ENCODE assay signal across 7 cellular contexts in the genomic region with DNA sequence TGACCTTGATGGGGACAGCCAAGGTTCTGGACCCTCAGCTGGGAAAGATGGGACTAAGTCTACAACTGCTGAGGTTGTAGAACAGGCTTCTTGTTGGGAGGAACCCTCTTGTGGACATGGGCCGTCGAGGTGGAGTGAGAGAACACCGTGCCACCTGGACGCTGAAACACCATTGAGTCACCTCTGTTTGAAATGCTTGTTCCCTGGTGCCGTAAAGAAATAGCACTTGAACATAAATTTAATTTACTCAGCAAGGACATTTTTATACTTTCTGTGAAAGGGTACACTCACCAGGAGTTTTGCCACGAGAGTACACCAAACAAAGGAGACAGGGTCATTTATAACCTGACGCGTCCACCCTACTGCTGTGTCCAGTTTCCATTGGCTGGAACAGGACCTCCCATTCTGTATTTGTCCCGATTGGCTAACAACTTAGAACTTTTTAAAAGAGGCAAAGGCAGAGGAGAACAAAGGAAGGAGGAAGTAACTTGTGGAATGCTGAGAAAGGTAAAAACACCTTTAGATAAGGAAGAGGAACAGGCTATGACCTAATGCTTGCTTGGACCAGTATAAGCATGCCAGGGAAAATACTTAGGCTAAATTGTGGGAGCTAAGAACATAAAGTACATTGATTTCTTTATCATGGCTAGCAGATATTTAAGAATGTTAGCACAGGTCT. TPM values are rescaled to one million over a fixed set of nuclear protein-coding genes. Genes with fewer than 3 reads are reported as not detected.
A peak's percentile ranks its signal among the peaks of the same experiment; 100 is the strongest.
DNase-seq lines count a peak whose midpoint lies in the region; ATAC-seq and TF ChIP-seq lines count a peak whose summit lies in the region.
"Not testable (repeated sequence)": the region's sequence is repeated elsewhere in the genome, so short reads cannot be mapped to it uniquely, and the experiment has no call there.

No MANE protein-coding gene starts in this region.

- H3K4me3 ChIP-seq in Panc1 (ENCODE audit: low read depth in 2 of 2, low read length in 2 of 2); right atrium auricular region; psoas muscle; tibial artery: not testable (repeated sequence)

- H3K4me3 Mint-ChIP-seq in MCF 10A (ENCODE audit: unreplicated experiment) = not testable (repeated sequence)
- peak overlapping the region; percentile 56 for H3K4me3 Mint-ChIP-seq in endothelial cell (ENCODE audit: unreplicated experiment)

- POLR2A ChIA-PET in Panc1 (lab: Charles Lee) = not testable (repeated sequence)
- POLR2A ChIA-PET in MCF 10A (lab: Yijun Ruan, JAX) = interaction anchor here (0.7 to 6.2 kb wide), 17 partner anchors 7 to 619 kb away, joined by 3 to 64 read pairs (median 8); a partner anchor contains a TSS

- peak overlapping the region; percentile 82 for H3K27ac Mint-ChIP-seq in MCF 10A (ENCODE audit: low read depth, unreplicated experiment)
- not testable (repeated sequence) for H3K27ac Mint-ChIP-seq in endothelial cell (ENCODE audit: unreplicated experiment)

- intact Hi-C loops in Panc1 (cut with micrococcal nuclease; ENCODE audit: unreplicated experiment); MCF 10A (cut with micrococcal nuclease); psoas muscle (cut with DNase I); tibial artery (cut with DNase I; ENCODE audit: low total_unique reads): not testable (repeated sequence)

- WGBS in psoas muscle, 3 donors = 68 to 79% (median 75%) methylated on average over 9 of the region's 9 CpGs

- H3K9me3 ChIP-seq in Panc1 (ENCODE audit: control insufficient read depth, insufficient read depth, low read depth, low read length); right atrium auricular region; psoas muscle; tibial artery: not testable (repeated sequence)

- not testable (repeated sequence) for H3K27me3 ChIP-seq in Panc1 (ENCODE audit: control insufficient read depth, insufficient read depth, low read length); right atrium auricular region; psoas muscle (ENCODE audit: insufficient read depth in 3 of 3, low read length in 2 of 3); tibial artery

- in situ Hi-C loops in Panc1 (cut with HindIII; ENCODE audit: low pct_unique_long_range_greater_than_20kb, low sequenced_read_pairs) = not testable (repeated sequence)

- TF ChIP-seq CTCF in Panc1 (IDR thresholded peaks at IDR 0.05); MCF 10A (IDR thresholded peaks at IDR 0.05; ENCODE audit: unreplicated experiment); endothelial cell (IDR thresholded peaks at IDR 0.05; ENCODE audit: unreplicated experiment); right atrium auricular region (IDR thresholded peaks at IDR 0.05); psoas muscle (IDR thresholded peaks at IDR 0.05); tibial artery (IDR thresholded peaks at IDR 0.05): not testable (repeated sequence)

- H3K4me1 ChIP-seq in Panc1 (ENCODE audit: control insufficient read depth, insufficient read depth, low read length) = peaks cover 23% of the 10 kb centered on the region
- H3K4me1 ChIP-seq in right atrium auricular region = peaks cover 0 to 54% of the 10 kb centered on the region in 2 donors
- peaks cover 26% of the 10 kb centered on the region for H3K4me1 ChIP-seq in psoas muscle
- H3K4me1 ChIP-seq in tibial artery = peaks cover 0 to 47% (median 30%) of the 10 kb centered on the region in 4 donors

- not testable (repeated sequence) for H3K36me3 ChIP-seq in Panc1 (ENCODE audit: control insufficient read depth, insufficient read depth, low read length); right atrium auricular region
- H3K36me3 ChIP-seq in psoas muscle (ENCODE audit: insufficient read depth in 1 of 2, low read depth in 1 of 2) (peaks cover 0 to 22% of the 10 kb centered on the region in 2 donors), tibial artery (peaks cover 10 to 27% (median 10%) of the 10 kb centered on the region in 3 donors)

- not testable (repeated sequence) for BruUV-seq in Panc1 (replicated peaks; lab: Mats Ljungman, UMichigan); MCF 10A (replicated peaks; lab: Mats Ljungman, UMichigan)

- not testable (repeated sequence) for H3K27me3 Mint-ChIP-seq in MCF 10A (ENCODE audit: insufficient read depth, unreplicated experiment); endothelial cell (ENCODE audit: unreplicated experiment)

- ATAC-seq in Panc1 = not testable (repeated sequence)
- ATAC-seq in psoas muscle = peak; percentile 10 to 39 (median 28)

- CTCF ChIA-PET in Panc1 (lab: Charles Lee) = not testable (repeated sequence)
- CTCF ChIA-PET in MCF 10A (lab: Yijun Ruan, JAX) = interaction anchor here (0.6 to 5.7 kb wide), 11 partner anchors 9 to 64 kb away, joined by 3 to 70 read pairs (median 5); a partner anchor contains a TSS

- 0 out of 2 replicates have a peak overlapping the region, but pooled peaks have one; percentile 19 for H3K27ac ChIP-seq in Panc1 (ENCODE audit: low read length)
- peak overlapping the region; percentile 63 to 68 for H3K27ac ChIP-seq in right atrium auricular region
- peak overlapping the region; percentile 78 for H3K27ac ChIP-seq in psoas muscle
- peak overlapping the region; percentile 67 to 71 for H3K27ac ChIP-seq in tibial artery

- H3K9me3 Mint-ChIP-seq in MCF 10A (ENCODE audit: unreplicated experiment); endothelial cell (ENCODE audit: unreplicated experiment): not testable (repeated sequence)

- H3K4me1 Mint-ChIP-seq in MCF 10A (ENCODE audit: insufficient read depth, unreplicated experiment) = peaks cover 42% of the 10 kb centered on the region
- peaks cover 34% of the 10 kb centered on the region for H3K4me1 Mint-ChIP-seq in endothelial cell (ENCODE audit: unreplicated experiment)

- not testable (repeated sequence) for DNase-seq in Panc1 (ENCODE audit: low read depth, low spot score); MCF 10A (ENCODE audit: unreplicated experiment); endothelial cell (ENCODE audit: low spot score); right atrium auricular region (ENCODE audit: low spot score); psoas muscle; tibial artery
- peak; percentile 43 for DNase-seq in mucosa of gallbladder (ENCODE audit: low spot score)

- H3K36me3 Mint-ChIP-seq in MCF 10A (ENCODE audit: insufficient read depth, unreplicated experiment) (peaks cover 70% of the 10 kb centered on the region), endothelial cell (ENCODE audit: low read depth, unreplicated experiment) (peaks cover 24% of the 10 kb centered on the region)

RNA-seq across cellular contexts. Expression of a gene that starts 27.9 kb away (rescaled TPM):
- total RNA-seq in Panc1 (2021; ENCODE audit: unreplicated experiment) (171 TPM), MCF 10A (2022) (513 and 622 TPM in 2 replicates), endothelial cell (ENCODE audit: unreplicated experiment) (184 TPM), right atrium auricular region (10 to 100 TPM; 61.4 to 72.3 TPM), mucosa of gallbladder (431 TPM), psoas muscle (100 to 1,000 TPM in 3 of 4 donors, 10 to 100 TPM in 1; 77.1 to 151 (median 105) TPM)
- polyA plus RNA-seq in Panc1 (2012; ENCODE audit: insufficient read length) = 189 TPM
- 100 to 1,000 TPM in 1 of 3 donors, 10 to 100 TPM in 2; 47.6 to 157 (median 73.2) TPM for polyA plus RNA-seq in psoas muscle

Comparison
In these comparisons a context has a peak if more than half of its experiments do, and no peak if none do; other contexts are left out.
1. H3K27ac ChIP-seq: peak in every context shown above with its lines; median percentile 78 in psoas muscle; 69 in tibial artery; 66 in right atrium auricular region; 19 in Panc1.